ENCODE assay signal across 2 cellular contexts in the genomic region with DNA sequence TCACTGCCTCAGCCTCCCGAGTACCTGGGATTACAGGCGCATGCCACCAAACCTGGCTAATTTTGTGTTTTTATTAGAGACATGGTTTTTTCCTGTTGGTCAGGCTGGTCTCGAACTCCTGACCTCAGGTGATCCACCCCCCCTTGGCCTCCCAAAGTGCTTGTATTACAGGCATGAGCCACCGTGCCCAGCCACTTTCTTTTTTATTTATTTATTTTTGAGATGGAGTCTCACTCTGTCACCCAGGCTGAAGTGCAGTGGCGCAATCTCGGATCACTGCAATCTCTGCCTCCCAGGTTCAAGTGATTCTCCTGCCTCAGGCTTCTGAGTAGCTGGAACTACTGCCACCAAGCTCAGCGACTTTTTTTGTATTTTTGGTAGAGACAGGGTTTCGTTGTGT.
TF ChIP-seq lines count a peak whose summit lies in the region.

No MANE protein-coding gene starts in this region.

TF ChIP-seq in K562, 482 proteins besides CTCF, POLR2A, EP300 and RAD21:
- peak; percentile 24; the same call in 1 of the 2 replicates for TF ChIP-seq CEBPB (tag; IDR thresholded peaks at IDR 0.05)

TF ChIP-seq in HepG2, 621 proteins besides CTCF, POLR2A, EP300 and RAD21:
- TF ChIP-seq ZNF460 (CRISPR knock-in tag; IDR thresholded peaks at IDR 0.05; ENCODE audit: borderline replicate concordance) (peak; percentile 52; the same call in 1 of the 2 replicates), CEBPG (CRISPR knock-in tag; IDR thresholded peaks at IDR 0.05) (0 out of 2 replicates have a peak, but pooled peaks have one; percentile 27)
